1 cellular context compared by ENCODE assay signal in genomic region chr20:44885392-44886275, GRCh38.
TF ChIP-seq lines count a peak whose summit lies in the region.

Gene YWHAB, plus strand, starts transcription at chr20:44885705. Its CDS starts 15,829 bp downstream, at chr20:44901534.

TF ChIP-seq in HepG2, 621 proteins besides CTCF, POLR2A, EP300 and RAD21 (continued from another document and continues in another):
- TF ChIP-seq AGO1 (IDR thresholded peaks at IDR 0.05; ENCODE audit: low read depth, low read length, poor library complexity, severe bottlenecking), result peak; percentile 77
- peak; percentile 92 for TF ChIP-seq GATAD1 (CRISPR knock-in tag; IDR thresholded peaks at IDR 0.05)
- peak; percentile 77 for TF ChIP-seq HOXD1 (CRISPR knock-in tag; IDR thresholded peaks at IDR 0.05)
- TF ChIP-seq ZNF451 (CRISPR knock-in tag; IDR thresholded peaks at IDR 0.05), result peak; percentile 97
- TF ChIP-seq ZSCAN29 (CRISPR knock-in tag; conservative IDR thresholded peaks at IDR 0.05), result no peak
- peak; percentile 96 for TF ChIP-seq KMT2B (CRISPR knock-in tag; IDR thresholded peaks at IDR 0.05)
- TF ChIP-seq, protein P1, sequence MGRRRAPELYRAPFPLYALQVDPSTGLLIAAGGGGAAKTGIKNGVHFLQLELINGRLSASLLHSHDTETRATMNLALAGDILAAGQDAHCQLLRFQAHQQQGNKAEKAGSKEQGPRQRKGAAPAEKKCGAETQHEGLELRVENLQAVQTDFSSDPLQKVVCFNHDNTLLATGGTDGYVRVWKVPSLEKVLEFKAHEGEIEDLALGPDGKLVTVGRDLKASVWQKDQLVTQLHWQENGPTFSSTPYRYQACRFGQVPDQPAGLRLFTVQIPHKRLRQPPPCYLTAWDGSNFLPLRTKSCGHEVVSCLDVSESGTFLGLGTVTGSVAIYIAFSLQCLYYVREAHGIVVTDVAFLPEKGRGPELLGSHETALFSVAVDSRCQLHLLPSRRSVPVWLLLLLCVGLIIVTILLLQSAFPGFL (CRISPR knock-in tag; IDR thresholded peaks at IDR 0.05), result no peak; the same call in 1 of the 2 replicates
- TF ChIP-seq ZNF512 (CRISPR knock-in tag; IDR thresholded peaks at IDR 0.05), result no peak
- TF ChIP-seq SIN3B (IDR thresholded peaks at IDR 0.05; ENCODE audit: low read length), result no peak
- no peak for TF ChIP-seq ZNF720 (CRISPR knock-in tag; IDR thresholded peaks at IDR 0.05)
- TF ChIP-seq ZNF468 (CRISPR knock-in tag; IDR thresholded peaks at IDR 0.05), result peak; percentile 82; the same call in 1 of the 2 replicates
- TF ChIP-seq ZNF446 (CRISPR knock-in tag; IDR thresholded peaks at IDR 0.05), result peak; percentile 56; the same call in 1 of the 2 replicates
- TF ChIP-seq, protein P2, sequence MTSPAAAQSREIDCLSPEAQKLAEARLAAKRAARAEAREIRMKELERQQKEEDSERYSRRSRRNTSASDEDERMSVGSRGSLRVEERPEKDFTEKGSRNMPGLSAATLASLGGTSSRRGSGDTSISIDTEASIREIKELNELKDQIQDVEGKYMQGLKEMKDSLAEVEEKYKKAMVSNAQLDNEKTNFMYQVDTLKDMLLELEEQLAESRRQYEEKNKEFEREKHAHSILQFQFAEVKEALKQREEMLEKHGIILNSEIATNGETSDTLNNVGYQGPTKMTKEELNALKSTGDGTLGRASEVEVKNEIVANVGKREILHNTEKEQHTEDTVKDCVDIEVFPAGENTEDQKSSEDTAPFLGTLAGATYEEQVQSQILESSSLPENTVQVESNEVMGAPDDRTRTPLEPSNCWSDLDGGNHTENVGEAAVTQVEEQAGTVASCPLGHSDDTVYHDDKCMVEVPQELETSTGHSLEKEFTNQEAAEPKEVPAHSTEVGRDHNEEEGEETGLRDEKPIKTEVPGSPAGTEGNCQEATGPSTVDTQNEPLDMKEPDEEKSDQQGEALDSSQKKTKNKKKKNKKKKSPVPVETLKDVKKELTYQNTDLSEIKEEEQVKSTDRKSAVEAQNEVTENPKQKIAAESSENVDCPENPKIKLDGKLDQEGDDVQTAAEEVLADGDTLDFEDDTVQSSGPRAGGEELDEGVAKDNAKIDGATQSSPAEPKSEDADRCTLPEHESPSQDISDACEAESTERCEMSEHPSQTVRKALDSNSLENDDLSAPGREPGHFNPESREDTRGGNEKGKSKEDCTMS (CRISPR knock-in tag; conservative IDR thresholded peaks at IDR 0.05), result 0 out of 2 replicates have a peak, but pooled peaks have one; percentile 16
- TF ChIP-seq ZNF296 (CRISPR knock-in tag; conservative IDR thresholded peaks at IDR 0.05), result no peak
- peak; percentile 76 for TF ChIP-seq KDM1A (CRISPR knock-in tag; IDR thresholded peaks at IDR 0.05)
- TF ChIP-seq TEAD2 (CRISPR knock-in tag; IDR thresholded peaks at IDR 0.05), result no peak
- 0 out of 4 replicates have a peak, but pooled peaks of 1 of the 2 experiments have one; percentile 15 for TF ChIP-seq NR2F1 (CRISPR knock-in tag; IDR thresholded peaks at IDR 0.05)
- TF ChIP-seq ZNF646 (CRISPR knock-in tag; IDR thresholded peaks at IDR 0.05), result no peak
- TF ChIP-seq, protein P3, sequence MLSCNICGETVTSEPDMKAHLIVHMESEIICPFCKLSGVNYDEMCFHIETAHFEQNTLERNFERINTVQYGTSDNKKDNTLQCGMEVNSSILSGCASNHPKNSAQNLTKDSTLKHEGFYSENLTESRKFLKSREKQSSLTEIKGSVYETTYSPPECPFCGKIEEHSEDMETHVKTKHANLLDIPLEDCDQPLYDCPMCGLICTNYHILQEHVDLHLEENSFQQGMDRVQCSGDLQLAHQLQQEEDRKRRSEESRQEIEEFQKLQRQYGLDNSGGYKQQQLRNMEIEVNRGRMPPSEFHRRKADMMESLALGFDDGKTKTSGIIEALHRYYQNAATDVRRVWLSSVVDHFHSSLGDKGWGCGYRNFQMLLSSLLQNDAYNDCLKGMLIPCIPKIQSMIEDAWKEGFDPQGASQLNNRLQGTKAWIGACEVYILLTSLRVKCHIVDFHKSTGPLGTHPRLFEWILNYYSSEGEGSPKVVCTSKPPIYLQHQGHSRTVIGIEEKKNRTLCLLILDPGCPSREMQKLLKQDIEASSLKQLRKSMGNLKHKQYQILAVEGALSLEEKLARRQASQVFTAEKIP (CRISPR knock-in tag; IDR thresholded peaks at IDR 0.05; ENCODE audit: borderline replicate concordance), result no peak
- TF ChIP-seq, protein P4, sequence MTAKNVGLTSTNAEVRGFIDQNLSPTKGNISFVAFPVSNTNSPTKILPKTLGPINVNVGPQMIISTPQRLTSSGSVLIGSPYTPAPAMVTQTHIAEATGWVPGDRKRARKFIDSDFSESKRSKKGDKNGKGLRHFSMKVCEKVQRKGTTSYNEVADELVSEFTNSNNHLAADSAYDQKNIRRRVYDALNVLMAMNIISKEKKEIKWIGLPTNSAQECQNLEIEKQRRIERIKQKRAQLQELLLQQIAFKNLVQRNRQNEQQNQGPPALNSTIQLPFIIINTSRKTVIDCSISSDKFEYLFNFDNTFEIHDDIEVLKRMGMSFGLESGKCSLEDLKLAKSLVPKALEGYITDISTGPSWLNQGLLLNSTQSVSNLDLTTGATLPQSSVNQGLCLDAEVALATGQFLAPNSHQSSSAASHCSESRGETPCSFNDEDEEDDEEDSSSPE (CRISPR knock-in tag; IDR thresholded peaks at IDR 0.05), result peak; percentile 80
- TF ChIP-seq, protein P5, sequence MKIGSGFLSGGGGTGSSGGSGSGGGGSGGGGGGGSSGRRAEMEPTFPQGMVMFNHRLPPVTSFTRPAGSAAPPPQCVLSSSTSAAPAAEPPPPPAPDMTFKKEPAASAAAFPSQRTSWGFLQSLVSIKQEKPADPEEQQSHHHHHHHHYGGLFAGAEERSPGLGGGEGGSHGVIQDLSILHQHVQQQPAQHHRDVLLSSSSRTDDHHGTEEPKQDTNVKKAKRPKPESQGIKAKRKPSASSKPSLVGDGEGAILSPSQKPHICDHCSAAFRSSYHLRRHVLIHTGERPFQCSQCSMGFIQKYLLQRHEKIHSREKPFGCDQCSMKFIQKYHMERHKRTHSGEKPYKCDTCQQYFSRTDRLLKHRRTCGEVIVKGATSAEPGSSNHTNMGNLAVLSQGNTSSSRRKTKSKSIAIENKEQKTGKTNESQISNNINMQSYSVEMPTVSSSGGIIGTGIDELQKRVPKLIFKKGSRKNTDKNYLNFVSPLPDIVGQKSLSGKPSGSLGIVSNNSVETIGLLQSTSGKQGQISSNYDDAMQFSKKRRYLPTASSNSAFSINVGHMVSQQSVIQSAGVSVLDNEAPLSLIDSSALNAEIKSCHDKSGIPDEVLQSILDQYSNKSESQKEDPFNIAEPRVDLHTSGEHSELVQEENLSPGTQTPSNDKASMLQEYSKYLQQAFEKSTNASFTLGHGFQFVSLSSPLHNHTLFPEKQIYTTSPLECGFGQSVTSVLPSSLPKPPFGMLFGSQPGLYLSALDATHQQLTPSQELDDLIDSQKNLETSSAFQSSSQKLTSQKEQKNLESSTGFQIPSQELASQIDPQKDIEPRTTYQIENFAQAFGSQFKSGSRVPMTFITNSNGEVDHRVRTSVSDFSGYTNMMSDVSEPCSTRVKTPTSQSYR (CRISPR knock-in tag; IDR thresholded peaks at IDR 0.05; ENCODE audit: borderline replicate concordance), result no peak
- no peak for TF ChIP-seq SMARCC2 (IDR thresholded peaks at IDR 0.05)
- TF ChIP-seq ZFY (CRISPR knock-in tag; IDR thresholded peaks at IDR 0.05), result peak; percentile 96
- TF ChIP-seq ZNF484 (CRISPR knock-in tag; IDR thresholded peaks at IDR 0.05; ENCODE audit: borderline replicate concordance, low read depth), result no peak
- TF ChIP-seq SYNCRIP (IDR thresholded peaks at IDR 0.05; ENCODE audit: insufficient read depth, low read depth, low read length), result no peak
- TF ChIP-seq, protein P6, sequence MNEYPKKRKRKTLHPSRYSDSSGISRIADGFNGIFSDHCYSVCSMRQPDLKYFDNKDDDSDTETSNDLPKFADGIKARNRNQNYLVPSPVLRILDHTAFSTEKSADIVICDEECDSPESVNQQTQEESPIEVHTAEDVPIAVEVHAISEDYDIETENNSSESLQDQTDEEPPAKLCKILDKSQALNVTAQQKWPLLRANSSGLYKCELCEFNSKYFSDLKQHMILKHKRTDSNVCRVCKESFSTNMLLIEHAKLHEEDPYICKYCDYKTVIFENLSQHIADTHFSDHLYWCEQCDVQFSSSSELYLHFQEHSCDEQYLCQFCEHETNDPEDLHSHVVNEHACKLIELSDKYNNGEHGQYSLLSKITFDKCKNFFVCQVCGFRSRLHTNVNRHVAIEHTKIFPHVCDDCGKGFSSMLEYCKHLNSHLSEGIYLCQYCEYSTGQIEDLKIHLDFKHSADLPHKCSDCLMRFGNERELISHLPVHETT (CRISPR knock-in tag; conservative IDR thresholded peaks at IDR 0.05), result peak; percentile 91
- TF ChIP-seq, protein P7, sequence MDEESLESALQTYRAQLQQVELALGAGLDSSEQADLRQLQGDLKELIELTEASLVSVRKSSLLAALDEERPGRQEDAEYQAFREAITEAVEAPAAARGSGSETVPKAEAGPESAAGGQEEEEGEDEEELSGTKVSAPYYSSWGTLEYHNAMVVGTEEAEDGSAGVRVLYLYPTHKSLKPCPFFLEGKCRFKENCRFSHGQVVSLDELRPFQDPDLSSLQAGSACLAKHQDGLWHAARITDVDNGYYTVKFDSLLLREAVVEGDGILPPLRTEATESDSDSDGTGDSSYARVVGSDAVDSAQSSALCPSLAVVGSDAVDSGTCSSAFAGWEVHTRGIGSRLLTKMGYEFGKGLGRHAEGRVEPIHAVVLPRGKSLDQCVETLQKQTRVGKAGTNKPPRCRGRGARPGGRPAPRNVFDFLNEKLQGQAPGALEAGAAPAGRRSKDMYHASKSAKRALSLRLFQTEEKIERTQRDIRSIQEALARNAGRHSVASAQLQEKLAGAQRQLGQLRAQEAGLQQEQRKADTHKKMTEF (CRISPR knock-in tag; IDR thresholded peaks at IDR 0.05), result peak; percentile 97
- TF ChIP-seq GATA4 (IDR thresholded peaks at IDR 0.05; ENCODE audit: borderline replicate concordance, low read depth), result 0 out of 2 replicates have a peak, but pooled peaks have one; percentile 17
